In genomic region chr15:94348084-94348483, GRCh38 we compare ENCODE assay signal across 15 cellular contexts.
DNase-seq lines count a peak whose midpoint lies in the region; ATAC-seq, FAIRE-seq and TF ChIP-seq lines count a peak whose summit lies in the region.
"Had no signal": no experiment of that assay in that cellular context is flagged by ENCODE, and none has a peak within 500 bp of the region (broad histone marks: within the 10 kb centered on the region; RNA-seq: fewer than 3 reads in every experiment).

No MANE protein-coding gene starts in this region.

- H3K4me3 Mint-ChIP-seq in stimulated activated effector memory CD8-positive, alpha-beta T cell treated with anti-CD3 and anti-CD28 coated beads, Interleukin-12 subunit alpha, Interleukin-12 subunit beta, amount 100 ng/mL, for 72 hours: no peak overlapping the region

- DNase-seq in HepG2 (ENCODE audit: low spot score) (no peak), right lobe of liver (no peak), NCI-H69 (lab: John Stamatoyannopoulos, UW) (peak; percentile 35), epithelial cell of esophagus (ENCODE audit: low read depth) (peak; percentile 9), left ventricle myocardium inferior (no peak)
- no peak for DNase-seq in stimulated activated effector memory CD8-positive, alpha-beta T cell treated with anti-CD3 and anti-CD28 coated beads, Interleukin-12 subunit alpha, Interleukin-12 subunit beta, amount 100 ng/mL, for 72 hours (ENCODE audit: low spot score in 2 of 2)
- DNase-seq: DND-41, NCI-H187, NCI-H226, NCI-H524 had no signal

- in situ Hi-C loops in HepG2 (cut with HindIII; ENCODE audit: extremely low pct_ligation_motif_present, low pct_unique_long_range_greater_than_20kb): no loop called here

- no peaks in the 10 kb centered on the region for H3K36me3 ChIP-seq in HepG2 (replicated peaks in 1 of 2; ENCODE audit: control insufficient read depth in 1 of 2, insufficient read depth in 2 of 2, low read length in 2 of 2)
- H3K36me3 ChIP-seq in right lobe of liver: no peaks in the 10 kb centered on the region
- no peaks in the 10 kb centered on the region for H3K36me3 ChIP-seq in left ventricle myocardium inferior
- H3K36me3 ChIP-seq: SJSA1 had no signal

- no peaks in the 10 kb centered on the region for H3K79me2 ChIP-seq in HepG2 (ENCODE audit: insufficient read depth, low read length)

- TF ChIP-seq POLR2A in HepG2 (IDR thresholded peaks at IDR 0.05; ENCODE audit: insufficient read depth in 1 of 2, low read depth in 2 of 2, low read length in 2 of 2) (no peak), right lobe of liver (IDR thresholded peaks at IDR 0.05) (no peak)

- H3K4me1 Mint-ChIP-seq in stimulated activated effector memory CD8-positive, alpha-beta T cell treated with anti-CD3 and anti-CD28 coated beads, Interleukin-12 subunit alpha, Interleukin-12 subunit beta, amount 100 ng/mL, for 72 hours: peaks cover 12% of the 10 kb centered on the region

- no peak for TF ChIP-seq RAD21 in HepG2 (CRISPR knock-in tag; IDR thresholded peaks at IDR 0.05)

- TF ChIP-seq EP300 in HepG2 (IDR thresholded peaks at IDR 0.05; ENCODE audit: low read depth in 2 of 2, low read length in 2 of 2): no peak
- TF ChIP-seq EP300 in HepG2 (CRISPR knock-in tag; IDR thresholded peaks at IDR 0.05; ENCODE audit: borderline replicate concordance): no peak

- BruUV-seq in HepG2 (replicated peaks; lab: Mats Ljungman, UMichigan): no TSS peak

- no peak for TF ChIP-seq CTCF in HepG2 (CRISPR knock-in tag; IDR thresholded peaks at IDR 0.05)
- TF ChIP-seq CTCF in right lobe of liver (IDR thresholded peaks at IDR 0.05): no peak
- TF ChIP-seq CTCF in epithelial cell of esophagus (IDR thresholded peaks at IDR 0.05; ENCODE audit: insufficient read depth, low read depth, low read length, missing control alignments): no peak
- TF ChIP-seq CTCF in left ventricle myocardium inferior (IDR thresholded peaks at IDR 0.05; ENCODE audit: borderline replicate concordance): no peak

- POLR2A ChIA-PET in HepG2 (lab: Yijun Ruan, JAX): no interaction called here

- peak overlapping the region; percentile 60 for H3K27ac Mint-ChIP-seq in stimulated activated effector memory CD8-positive, alpha-beta T cell treated with anti-CD3 and anti-CD28 coated beads, Interleukin-12 subunit alpha, Interleukin-12 subunit beta, amount 100 ng/mL, for 72 hours

- WGBS in HepG2 (ENCODE audit: low lambda C conversion rate): 36% methylated on average over 2 of the region's 2 CpGs
- 46% methylated on average over 2 of the region's 2 CpGs for WGBS in right lobe of liver (ENCODE audit: insufficient coverage, low coverage, low lambda C conversion rate, missing lambda C conversion rate)

- H4K20me1 ChIP-seq in HepG2 (ENCODE audit: insufficient read depth, low read length): no peaks in the 10 kb centered on the region

- no peak for FAIRE-seq in HepG2 (lab: Jason Lieb, UNC)
- FAIRE-seq: H1, K562 had no signal

- CTCF ChIA-PET in HepG2 (lab: Yijun Ruan, JAX; ENCODE audit: low intra/inter-chr PET ratio, low total read pairs): no interaction called here

- H3K9ac ChIP-seq in HepG2 (ENCODE audit: insufficient read depth, low read depth, low read length): no peak overlapping the region

- no peak overlapping the region for H2AFZ ChIP-seq in HepG2 (ENCODE audit: low read length)

- H3K4me3 ChIP-seq in HepG2 (replicated peaks in 1 of 3; ENCODE audit: insufficient read depth in 1 of 3, low read depth in 2 of 3, low read length in 3 of 3): no peak overlapping the region
- no peak overlapping the region for H3K4me3 ChIP-seq in right lobe of liver
- H3K4me3 ChIP-seq in epithelial cell of esophagus (ENCODE audit: low read length): no peak overlapping the region
- no peak overlapping the region for H3K4me3 ChIP-seq in left ventricle myocardium inferior
- H3K4me3 ChIP-seq: K562, SJSA1 had no signal

- ATAC-seq in HepG2 (no peak), right lobe of liver (no peak), HG02678 (IDR thresholded peaks at IDR 0.05; ENCODE audit: unreplicated experiment) (no peak)
- no peak for ATAC-seq in stimulated activated effector memory CD8-positive, alpha-beta T cell treated with anti-CD3 and anti-CD28 coated beads, Interleukin-12 subunit alpha, Interleukin-12 subunit beta, amount 100 ng/mL, for 72 hours
- ATAC-seq: K562 had no signal

- H3K4me2 ChIP-seq in HepG2 (ENCODE audit: low read depth, low read length): no peak overlapping the region

- H3K9me3 ChIP-seq in HepG2 (ENCODE audit: low read length): no peaks in the 10 kb centered on the region
- H3K9me3 ChIP-seq in right lobe of liver: no peaks in the 10 kb centered on the region
- no peaks in the 10 kb centered on the region for H3K9me3 ChIP-seq in left ventricle myocardium inferior (replicated peaks)
- H3K9me3 ChIP-seq: SJSA1 had no signal

- H3K9me3 Mint-ChIP-seq in stimulated activated effector memory CD8-positive, alpha-beta T cell treated with anti-CD3 and anti-CD28 coated beads, Interleukin-12 subunit alpha, Interleukin-12 subunit beta, amount 100 ng/mL, for 72 hours: no peaks in the 10 kb centered on the region

- peaks cover 85% of the 10 kb centered on the region for H3K36me3 Mint-ChIP-seq in stimulated activated effector memory CD8-positive, alpha-beta T cell treated with anti-CD3 and anti-CD28 coated beads, Interleukin-12 subunit alpha, Interleukin-12 subunit beta, amount 100 ng/mL, for 72 hours

- intact Hi-C loops in HepG2 (cut with micrococcal nuclease; ENCODE audit: unreplicated experiment): no loop called here
- intact Hi-C loops in right lobe of liver (cut with DNase I): no loop called here
- intact Hi-C loops in left ventricle myocardium inferior (cut with micrococcal nuclease): no loop called here

- H3K27me3 ChIP-seq in HepG2 (ENCODE audit: control insufficient read depth in 1 of 2, insufficient read depth in 2 of 2, low read length in 2 of 2) (no peaks in the 10 kb centered on the region), right lobe of liver (no peaks in the 10 kb centered on the region), left ventricle myocardium inferior (ENCODE audit: low read depth) (peaks cover 15% of the 10 kb centered on the region)
- H3K27me3 ChIP-seq: SJSA1 had no signal

- H3K4me1 ChIP-seq in HepG2 (ENCODE audit: insufficient read depth, low read length) (0 out of 2 replicates have a peak, but pooled peaks cover 7% of the 10 kb centered on the region), right lobe of liver (no peaks in the 10 kb centered on the region), left ventricle myocardium inferior (no peaks in the 10 kb centered on the region)
- H3K4me1 ChIP-seq: SJSA1 had no signal

- H3K27ac ChIP-seq in HepG2 (ENCODE audit: extremely low read length, insufficient read depth, low read length) (no peak overlapping the region), right lobe of liver (no peak overlapping the region), left ventricle myocardium inferior (replicated peaks) (no peak overlapping the region)
- H3K27ac ChIP-seq: C4-2B, SJSA1 had no signal

TF ChIP-seq in HepG2, 621 proteins besides CTCF, POLR2A, EP300 and RAD21:
- TF ChIP-seq ZSCAN22 (CRISPR knock-in tag; IDR thresholded peaks at IDR 0.05): no peak
- TF ChIP-seq FOXM1 (CRISPR knock-in tag; IDR thresholded peaks at IDR 0.05): no peak
- no peak for TF ChIP-seq NFIC (IDR thresholded peaks at IDR 0.05; ENCODE audit: low read length)
- TF ChIP-seq GTF2F1 (IDR thresholded peaks at IDR 0.05; ENCODE audit: low read length): no peak
- TF ChIP-seq HNRNPK (IDR thresholded peaks at IDR 0.05; ENCODE audit: low read depth, low read length, poor library complexity, severe bottlenecking): peak; percentile 90
- no peak for TF ChIP-seq HOXD1 (CRISPR knock-in tag; IDR thresholded peaks at IDR 0.05)
- no peak for TF ChIP-seq ZMAT5 (CRISPR knock-in tag; IDR thresholded peaks at IDR 0.05; ENCODE audit: borderline replicate concordance, low read depth)

Comparison
In these comparisons a context has a peak if more than half of its experiments do, and no peak if none do; other contexts are left out.
1. DNase-seq: peak in NCI-H69 (single experiment) and epithelial cell of esophagus (single experiment); none in HepG2 (single experiment), right lobe of liver (0 of 3), stimulated activated effector memory CD8-positive, alpha-beta T cell treated with anti-CD3 and anti-CD28 coated beads, Interleukin-12 subunit alpha, Interleukin-12 subunit beta, amount 100 ng/mL, for 72 hours (0 of 2) and left ventricle myocardium inferior (single experiment).